ENCODE assay signal across 19 cellular contexts in the genomic region with DNA sequence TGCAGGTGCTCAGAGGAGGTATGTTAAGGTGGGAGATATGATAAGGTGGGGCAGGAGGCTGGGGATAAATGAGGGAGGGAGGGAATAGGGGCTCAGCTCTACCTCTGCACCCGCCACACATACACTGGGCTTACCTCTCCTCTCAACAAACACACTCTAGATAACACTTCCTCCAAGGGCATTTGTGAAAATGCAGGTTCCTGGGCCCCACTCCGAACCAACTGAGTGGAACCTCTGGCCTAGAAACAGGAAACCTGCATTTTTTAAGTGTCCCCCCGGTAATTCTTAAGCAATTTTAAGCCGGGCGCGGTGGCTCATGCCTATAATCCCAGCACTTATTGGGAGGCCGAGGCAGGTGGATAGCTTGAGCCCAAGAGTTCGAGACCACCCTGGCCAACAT. TPM values are rescaled to one million over a fixed set of nuclear protein-coding genes. Genes with fewer than 3 reads are reported as not detected.
DNase-seq lines count a peak whose midpoint lies in the region; ATAC-seq and TF ChIP-seq lines count a peak whose summit lies in the region.
"Had no signal": no experiment of that assay in that cellular context is flagged by ENCODE, and none has a peak within 500 bp of the region (broad histone marks: within the 10 kb centered on the region; RNA-seq: fewer than 3 reads in every experiment).

No MANE protein-coding gene starts in this region.

- ATAC-seq in T-helper 17 cell = no peak
- ATAC-seq: CD8-positive, alpha-beta T cell had no signal

- H3K4me1 ChIP-seq in ovary (ENCODE audit: insufficient read depth) = no peaks in the 10 kb centered on the region

- H3K36me3 Mint-ChIP-seq in T-helper 17 cell (ENCODE audit: low read depth) = no peaks in the 10 kb centered on the region
- peaks cover 85% of the 10 kb centered on the region for H3K36me3 Mint-ChIP-seq in activated T-helper 2 cell treated with anti-CD3 and anti-CD28 coated beads, Interferon-gamma antibody, Interleukin-2, Interleukin-4, amounts not matched to agents 10 μg/mL and 5 μg/mL and 100 μg/mL, durations not matched to agents 14 hours and 24 hours and 36 hours (ENCODE audit: low read depth)
- H3K36me3 Mint-ChIP-seq: CD8-positive, alpha-beta T cell had no signal

- H3K9me3 Mint-ChIP-seq in activated T-helper 2 cell treated with anti-CD3 and anti-CD28 coated beads, Interferon-gamma antibody, Interleukin-2, Interleukin-4, amounts not matched to agents 10 μg/mL and 5 μg/mL and 100 μg/mL, durations not matched to agents 14 hours and 24 hours and 36 hours = peaks cover 6% of the 10 kb centered on the region
- H3K9me3 Mint-ChIP-seq: CD8-positive, alpha-beta T cell had no signal

- no peak for TF ChIP-seq POLR2A in ovary (IDR thresholded peaks at IDR 0.05)

- no peaks in the 10 kb centered on the region for H3K27me3 ChIP-seq in ovary

- intact Hi-C loops in activated T-helper 2 cell treated with anti-CD3 and anti-CD28 coated beads, Interferon-gamma antibody, Interleukin-2, Interleukin-4, amounts not matched to agents 10 μg/mL and 5 μg/mL and 100 μg/mL, durations not matched to agents 14 hours and 24 hours and 36 hours (cut with micrococcal nuclease) = loop anchor here (1.0 kb wide), 1 partner anchor 27 kb away; no protein-coding TSS in a partner anchor
- intact Hi-C loops in ovary (cut with DNase I) = no loop called here

- peaks cover 36% of the 10 kb centered on the region for H3K4me1 Mint-ChIP-seq in T-helper 17 cell
- H3K4me1 Mint-ChIP-seq in activated T-helper 2 cell treated with anti-CD3 and anti-CD28 coated beads, Interferon-gamma antibody, Interleukin-2, Interleukin-4, amounts not matched to agents 10 μg/mL and 5 μg/mL and 100 μg/mL, durations not matched to agents 14 hours and 24 hours and 36 hours (ENCODE audit: low read depth) = peaks cover 79% of the 10 kb centered on the region

- H3K4me3 ChIP-seq in ovary = no peak overlapping the region

- no peak for TF ChIP-seq EP300 in ovary (IDR thresholded peaks at IDR 0.05)

- H3K27me3 Mint-ChIP-seq in T-helper 17 cell = no peaks in the 10 kb centered on the region
- H3K27me3 Mint-ChIP-seq in activated T-helper 2 cell treated with anti-CD3 and anti-CD28 coated beads, Interferon-gamma antibody, Interleukin-2, Interleukin-4, amounts not matched to agents 10 μg/mL and 5 μg/mL and 100 μg/mL, durations not matched to agents 14 hours and 24 hours and 36 hours (ENCODE audit: low read depth) = no peaks in the 10 kb centered on the region

- no peak overlapping the region for H3K27ac ChIP-seq in ovary

- H3K9me3 ChIP-seq in T-helper 17 cell (ENCODE audit: control insufficient read depth, low read length, poor library complexity, severe bottlenecking) = no peaks in the 10 kb centered on the region
- H3K9me3 ChIP-seq in ovary = no peaks in the 10 kb centered on the region

- 95% methylated on average over 8 of the region's 8 CpGs for WGBS in ovary, 3 donors

- H3K36me3 ChIP-seq in ovary = no peaks in the 10 kb centered on the region

- CTCF ChIA-PET in GM10248 (lab: Yijun Ruan, JAX) = interaction anchor here (0.6 to 7.3 kb wide), 6 partner anchors 9 to 73 kb away, joined by 3 to 42 read pairs (median 6); no protein-coding TSS in a partner anchor

- no peak overlapping the region for H3K4me3 Mint-ChIP-seq in T-helper 17 cell
- H3K4me3 Mint-ChIP-seq in activated T-helper 2 cell treated with anti-CD3 and anti-CD28 coated beads, Interferon-gamma antibody, Interleukin-2, Interleukin-4, amounts not matched to agents 10 μg/mL and 5 μg/mL and 100 μg/mL, durations not matched to agents 14 hours and 24 hours and 36 hours (ENCODE audit: low read depth) = peak overlapping the region; percentile 58
- H3K4me3 Mint-ChIP-seq: CD8-positive, alpha-beta T cell had no signal

- H3K27ac Mint-ChIP-seq in T-helper 17 cell = peak overlapping the region; percentile 91
- H3K27ac Mint-ChIP-seq in activated T-helper 2 cell treated with anti-CD3 and anti-CD28 coated beads, Interferon-gamma antibody, Interleukin-2, Interleukin-4, amounts not matched to agents 10 μg/mL and 5 μg/mL and 100 μg/mL, durations not matched to agents 14 hours and 24 hours and 36 hours = peak overlapping the region; percentile 96
- H3K27ac Mint-ChIP-seq: CD8-positive, alpha-beta T cell had no signal

- POLR2A ChIA-PET in GM10248 (lab: Yijun Ruan, JAX) = no interaction called here

- TF ChIP-seq CTCF in ovary (IDR thresholded peaks at IDR 0.05) = no peak
- TF ChIP-seq CTCF in GM10248 (IDR thresholded peaks at IDR 0.05; ENCODE audit: control extremely low read depth, extremely low read depth, low read depth, missing control alignments) = no peak

- peak; percentile 45 for DNase-seq in activated CD8-positive, alpha-beta memory T cell treated with anti-CD3 and anti-CD28 coated beads for 24 hours
- no peak for DNase-seq in activated CD8-positive, alpha-beta memory T cell treated with anti-CD3 and anti-CD28 coated beads, Interleukin-2, amount 50 U/mL, for 4 hours
- no peak for DNase-seq in T-helper 17 cell
- no peak for DNase-seq in activated T-helper 2 cell treated with anti-CD3 and anti-CD28 coated beads, Interferon-gamma antibody, Interleukin-2, Interleukin-4, amounts not matched to agents 10 μg/mL and 5 μg/mL and 100 μg/mL, durations not matched to agents 14 hours and 24 hours and 36 hours (ENCODE audit: low spot score)
- peak; percentile 71 for DNase-seq in mesenteric fat pad (ENCODE audit: low spot score)
- DNase-seq in ovary = no peak
- DNase-seq in GM10248 (ENCODE audit: extremely low spot score) = no peak
- no peak for DNase-seq in cerebellar cortex (ENCODE audit: low spot score)
- DNase-seq: ACHN; CD8-positive, alpha-beta T cell; DMS79 treated with DMSO at 0.1 percent for 48 hours; GOT3; KBM-7; NCI-H1436 treated with DMSO at 0.1 percent for 48 hours; NCI-H2081; NCI-H2227 treated with DMSO at 0.1 percent for 48 hours; NCI-H526 treated with DMSO at 0.1 percent for 48 hours; OCI-M1; RPMI8226 had no signal

RNA-seq across cellular contexts. Expression of a gene that starts 46.5 kb away (rescaled TPM):
- total RNA-seq in T-helper 17 cell = 100 to 1,000 TPM; 310 to 362 TPM
- 395 and 399 TPM in 2 replicates for total RNA-seq in activated T-helper 2 cell treated with anti-CD3 and anti-CD28 coated beads, Interferon-gamma antibody, Interleukin-2, Interleukin-4, amounts not matched to agents 10 μg/mL and 5 μg/mL and 100 μg/mL, durations not matched to agents 14 hours and 24 hours and 36 hours
- 0.26 TPM for total RNA-seq in mesenteric fat pad
- 1 to 10 TPM in 1 of 7 donors, under 1 TPM in 5, not detected in 1; 0.12 to 1.3 (median 0.29) TPM for total RNA-seq in ovary
- under 1 TPM; 0.12 to 0.83 TPM for polyA plus RNA-seq in ovary

Comparison
In these comparisons a context has a peak if more than half of its experiments do, and no peak if none do; other contexts are left out.
1. DNase-seq: peak in activated CD8-positive, alpha-beta memory T cell treated with anti-CD3 and anti-CD28 coated beads for 24 hours (single experiment) and mesenteric fat pad (single experiment); none in activated CD8-positive, alpha-beta memory T cell treated with anti-CD3 and anti-CD28 coated beads, Interleukin-2, amount 50 U/mL, for 4 hours (single experiment), T-helper 17 cell (0 of 3), activated T-helper 2 cell treated with anti-CD3 and anti-CD28 coated beads, Interferon-gamma antibody, Interleukin-2, Interleukin-4, amounts not matched to agents 10 μg/mL and 5 μg/mL and 100 μg/mL, durations not matched to agents 14 hours and 24 hours and 36 hours (single experiment), ovary (0 of 5), GM10248 (single experiment) and cerebellar cortex (single experiment).
2. RNA of a gene that starts 46.5 kb away (total RNA-seq): 395 to 399 TPM in activated T-helper 2 cell treated with anti-CD3 and anti-CD28 coated beads, Interferon-gamma antibody, Interleukin-2, Interleukin-4, amounts not matched to agents 10 μg/mL and 5 μg/mL and 100 μg/mL, durations not matched to agents 14 hours and 24 hours and 36 hours and 310 to 362 TPM in T-helper 17 cell; 0.26 TPM in mesenteric fat pad (single experiment) and 0.12 to 1.3 TPM in ovary; every median in the first group is over 100 times any median in the second.